8 cellular contexts compared by ENCODE assay signal in genomic region chr16:30953511-30954124, GRCh38.
A peak's percentile ranks its signal among the peaks of the same experiment; 100 is the strongest.
DNase-seq lines count a peak whose midpoint lies in the region; ATAC-seq and TF ChIP-seq lines count a peak whose summit lies in the region.

No MANE protein-coding gene starts in this region.

- peaks cover 6% of the 10 kb centered on the region for H3K79me2 ChIP-seq in SU-DHL-6 (ENCODE audit: insufficient read depth, low read length)

- H3K27ac ChIP-seq in SU-DHL-6 (ENCODE audit: low read depth, low read length) = no peak overlapping the region
- peak overlapping the region; percentile 34 for H3K27ac ChIP-seq in angular gyrus (ENCODE audit: low read depth, low read length)

- H3K9me3 ChIP-seq in SU-DHL-6 (ENCODE audit: insufficient read depth, low read length) = no peaks in the 10 kb centered on the region

- H2AFZ ChIP-seq in SU-DHL-6 (ENCODE audit: low read depth, low read length, severe bottlenecking) = no peak overlapping the region

- H3K4me2 ChIP-seq in SU-DHL-6 (ENCODE audit: low read depth, low read length, poor library complexity, severe bottlenecking) = no peak overlapping the region

- no peaks in the 10 kb centered on the region for H3K9me2 ChIP-seq in SU-DHL-6 (replicated peaks; ENCODE audit: insufficient read depth, low read length)

- H3K9ac ChIP-seq in SU-DHL-6 (ENCODE audit: low read length) = no peak overlapping the region

- no peaks in the 10 kb centered on the region for H4K20me1 ChIP-seq in SU-DHL-6 (ENCODE audit: low read depth, low read length)

- ATAC-seq in HG02759 (IDR thresholded peaks at IDR 0.05; ENCODE audit: unreplicated experiment) = no peak
- ATAC-seq in GM19324 (IDR thresholded peaks at IDR 0.05; ENCODE audit: low FRiP score, unreplicated experiment) = no peak

- DNase-seq in GM12864 (ENCODE audit: low read depth) = peak; percentile 59
- DNase-seq in NCI-H1092 (lab: John Stamatoyannopoulos, UW) = peak; percentile 85
- peak in 38 of 51 donors; percentile 10 to 76 (median 36) for DNase-seq in hypothalamus (lab: John Stamatoyannopoulos, UW)
- peak; percentile 40 to 57 for DNase-seq in stimulated activated CD4-positive, alpha-beta T cell treated with anti-CD3 and anti-CD28 coated beads, Interleukin-15, amount 100 ng/mL, for 48 hours (ENCODE audit: low read depth in 2 of 2)

- no peaks in the 10 kb centered on the region for H3K27me3 ChIP-seq in SU-DHL-6 (ENCODE audit: low read length)

- TF ChIP-seq CTCF in GM12864 (IDR thresholded peaks at IDR 0.05; ENCODE audit: low read depth, low read length, missing control alignments) (peak; percentile 88), SU-DHL-6 (IDR thresholded peaks at IDR 0.05; ENCODE audit: insufficient read depth, low read length, poor library complexity, severe bottlenecking) (peak; percentile 91)

- no peaks in the 10 kb centered on the region for H3K36me3 ChIP-seq in SU-DHL-6 (ENCODE audit: low read length)

- no peak overlapping the region for H3K4me3 ChIP-seq in GM12864 (ENCODE audit: low read depth, low read length)
- no peak overlapping the region for H3K4me3 ChIP-seq in SU-DHL-6 (ENCODE audit: insufficient read depth, low read length, poor library complexity, severe bottlenecking)

- peaks cover 4% of the 10 kb centered on the region; the same call in 1 of the 2 replicates for H3F3A ChIP-seq in SU-DHL-6 (ENCODE audit: insufficient read depth)
